8 cellular contexts compared by ENCODE assay signal in the genomic region with DNA sequence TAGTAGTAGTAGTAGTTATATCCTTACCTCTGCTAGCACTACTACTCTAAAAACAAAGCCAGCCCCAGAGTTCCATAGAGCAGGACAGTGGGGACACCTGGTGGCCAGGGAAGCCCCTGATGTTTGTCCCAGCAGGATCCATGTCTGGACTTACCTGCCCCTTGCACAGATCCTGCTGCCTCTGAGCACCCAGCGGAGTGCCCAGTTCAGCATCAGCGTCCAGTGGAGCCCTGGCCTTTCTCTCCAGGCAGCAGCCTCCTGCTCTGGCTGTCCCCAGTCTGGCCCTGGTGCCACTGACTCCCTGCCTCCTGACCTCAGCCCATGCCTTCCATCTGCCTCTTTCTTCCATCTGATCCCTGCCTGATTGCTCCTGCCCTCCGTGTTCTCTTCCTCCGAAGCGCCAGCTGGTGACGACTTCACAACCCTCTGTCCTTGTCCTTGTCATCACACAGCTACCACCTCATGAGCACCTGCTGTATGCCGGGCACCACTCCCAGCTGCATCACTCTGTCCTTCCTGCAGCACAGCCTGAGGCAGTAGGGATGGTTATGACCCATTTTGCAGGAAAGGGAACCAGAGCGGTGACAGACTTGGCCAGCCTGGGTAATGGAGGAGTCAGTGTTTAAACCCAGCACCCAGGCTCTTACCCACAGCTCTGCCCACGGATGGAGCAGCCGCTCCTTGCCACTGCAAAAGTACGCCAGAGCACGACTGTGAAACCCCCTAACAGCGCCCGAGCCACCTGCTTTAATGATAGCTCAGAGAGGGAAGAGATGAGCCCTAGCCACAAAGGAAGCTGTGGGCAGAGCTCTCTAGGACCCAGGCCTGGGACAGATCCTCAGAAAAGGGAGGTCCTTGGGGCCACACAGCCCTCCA. TPM values are rescaled to one million over a fixed set of nuclear protein-coding genes. Genes with fewer than 3 reads are reported as not detected.
DNase-seq lines count a peak whose midpoint lies in the region; ATAC-seq and TF ChIP-seq lines count a peak whose summit lies in the region.

No MANE protein-coding gene starts in this region.

- peak overlapping the region; percentile 67 to 89 (median 82) for H3K4me2 ChIP-seq in BLaER1 treated with 17β-estradiol and CSF1 and Interleukin-3, amounts not matched to agents 10 nM and 100 nM

- peaks cover 6% of the 10 kb centered on the region for H3K27me3 Mint-ChIP-seq in glutamatergic neuron (ENCODE audit: unreplicated experiment)

- peaks cover 5% of the 10 kb centered on the region for H3K9me3 Mint-ChIP-seq in glutamatergic neuron (ENCODE audit: unreplicated experiment)

- H3K9ac ChIP-seq in BLaER1 treated with 17β-estradiol and CSF1 and Interleukin-3, amounts not matched to agents 10 nM and 100 nM, result peak overlapping the region in 4 of 11 experiments; percentile 5 to 44 (median 24); a peak in 3 of 22 replicates

- H3K4me3 ChIP-seq in BLaER1 treated with 17β-estradiol and CSF1 and Interleukin-3, amounts not matched to agents 10 nM and 100 nM, result no peak overlapping the region
- no peak overlapping the region for H3K4me3 ChIP-seq in psoas muscle

- 73 to 80% (median 73%) methylated on average over 13 to 14 of the region's 14 CpGs for WGBS in psoas muscle, 3 donors

- peak overlapping the region; percentile 92 for H3K27ac Mint-ChIP-seq in glutamatergic neuron (ENCODE audit: unreplicated experiment)

- H3K4me1 Mint-ChIP-seq in glutamatergic neuron (ENCODE audit: low read depth, unreplicated experiment), result peaks cover 10% of the 10 kb centered on the region

- DNase-seq in HUDEP-2 (lab: John Stamatoyannopoulos, UW; ENCODE audit: unreplicated experiment in 76 of 76) (peak in 42 of 76 experiments; percentile 3 to 57 (median 22)), RKO (ENCODE audit: low spot score) (peak; percentile 72), glutamatergic neuron (peak; percentile 73), psoas muscle (peak in 1 of 2 donors; percentile 59), OCI-M2 (lab: John Stamatoyannopoulos, UW; ENCODE audit: unreplicated experiment) (no peak)
- peak; percentile 27 for DNase-seq in activated T-helper 9 cell treated with anti-CD3 and anti-CD28 coated beads, Interleukin-2, amount 50 U/mL, for 16 hours (ENCODE audit: low read depth)

- peak; percentile 61 for TF ChIP-seq CTCF in glutamatergic neuron (IDR thresholded peaks at IDR 0.05; ENCODE audit: partially characterized antibody, unreplicated experiment)
- peak; percentile 47 for TF ChIP-seq CTCF in psoas muscle (IDR thresholded peaks at IDR 0.05)

- ATAC-seq in psoas muscle, result peak in 3 of 4 donors; percentile 44 to 66 (median 54)
- ATAC-seq in GM18907 (IDR thresholded peaks at IDR 0.05; ENCODE audit: unreplicated experiment), result no peak

- H3K27ac ChIP-seq in BLaER1 treated with 17β-estradiol and CSF1 and Interleukin-3, amounts not matched to agents 10 nM and 100 nM, result no peak overlapping the region
- H3K27ac ChIP-seq in psoas muscle, result no peak overlapping the region

- no peaks in the 10 kb centered on the region; a peak in 2 of 22 replicates for H3K27me3 ChIP-seq in BLaER1 treated with 17β-estradiol and CSF1 and Interleukin-3, amounts not matched to agents 10 nM and 100 nM
- peaks cover 0 to 3% (median 1%) of the 10 kb centered on the region in 3 donors for H3K27me3 ChIP-seq in psoas muscle (ENCODE audit: insufficient read depth in 3 of 3, low read length in 2 of 3)

- H3K36me3 ChIP-seq in BLaER1 treated with 17β-estradiol and CSF1 and Interleukin-3, amounts not matched to agents 10 nM and 100 nM, result no peaks in the 10 kb centered on the region
- no peaks in the 10 kb centered on the region for H3K36me3 ChIP-seq in psoas muscle (ENCODE audit: insufficient read depth in 1 of 2, low read depth in 1 of 2)

- H3K4me1 ChIP-seq in BLaER1 treated with 17β-estradiol and CSF1 and Interleukin-3, amounts not matched to agents 10 nM and 100 nM, result peaks cover 13 to 33% (median 26%) of the 10 kb centered on the region in 10 experiments
- no peaks in the 10 kb centered on the region for H3K4me1 ChIP-seq in psoas muscle

- intact Hi-C loops in psoas muscle (cut with DNase I), result loop anchor here (5.0 to 10.0 kb wide), 3 partner anchors 134 to 194 kb away; partner anchors contain the start of gene ADAMTSL2 (in 2 of the 2)

- H3K4me3 Mint-ChIP-seq in glutamatergic neuron (ENCODE audit: unreplicated experiment), result peak overlapping the region; percentile 74

- H4K20me1 ChIP-seq in BLaER1 treated with 17β-estradiol and CSF1 and Interleukin-3, amounts not matched to agents 10 nM and 100 nM, result peaks cover 0 to 27% (median 10%) of the 10 kb centered on the region in 11 experiments; a peak in 13 of 22 replicates

- H3K36me3 Mint-ChIP-seq in glutamatergic neuron (ENCODE audit: unreplicated experiment), result peaks cover 3% of the 10 kb centered on the region

- peaks cover 0 to 8% (median 0%) of the 10 kb centered on the region in 11 experiments; a peak in 1 of 22 replicates for H3K9me3 ChIP-seq in BLaER1 treated with 17β-estradiol and CSF1 and Interleukin-3, amounts not matched to agents 10 nM and 100 nM (replicated peaks in 1 of 11)
- no peaks in the 10 kb centered on the region for H3K9me3 ChIP-seq in psoas muscle

RNA-seq across cellular contexts. Expression of gene SARDH, which starts 11.5 kb away (rescaled TPM):
- total RNA-seq in glutamatergic neuron (ENCODE audit: unreplicated experiment) (2.0 TPM), psoas muscle (1 to 10 TPM in 3 of 4 donors, under 1 TPM in 1; 0.59 to 2.5 (median 1.5) TPM)
- polyA plus RNA-seq in psoas muscle, result under 1 TPM; 0.16 to 0.62 (median 0.26) TPM
